ENCODE assay signal across 22 cellular contexts in genomic region chr12:14963520-14963919, GRCh38. TPM values are rescaled to one million over a fixed set of nuclear protein-coding genes. Genes with fewer than 3 reads are reported as not detected.
A peak's percentile ranks its signal among the peaks of the same experiment; 100 is the strongest.
DNase-seq lines count a peak whose midpoint lies in the region; ATAC-seq, FAIRE-seq and TF ChIP-seq lines count a peak whose summit lies in the region.
"Had no signal": no experiment of that assay in that cellular context is flagged by ENCODE, and none has a peak within 500 bp of the region (broad histone marks: within the 10 kb centered on the region; RNA-seq: fewer than 3 reads in every experiment).

No MANE protein-coding gene starts in this region.

- no peak overlapping the region for H3K9ac ChIP-seq in OCI-LY1 (ENCODE audit: low read length)
- no peak overlapping the region for H3K9ac ChIP-seq in GM12878 (ENCODE audit: control insufficient read depth, insufficient read depth, low read length)
- no peak overlapping the region for H3K9ac ChIP-seq in smooth muscle cell (ENCODE audit: low read depth)

- WGBS in GM12878 (ENCODE audit: insufficient coverage, insufficient replicate concordance, low lambda C conversion rate, missing lambda C conversion rate): 78% methylated on average over 7 of the region's 7 CpGs
- 95% methylated on average over 7 of the region's 7 CpGs for WGBS in smooth muscle cell (ENCODE audit: low lambda C conversion rate)

- H3K4me3 ChIP-seq in OCI-LY1 (ENCODE audit: low read depth, low read length, poor library complexity, severe bottlenecking) (no peak overlapping the region), GM12878 (no peak overlapping the region), smooth muscle cell (no peak overlapping the region), breast epithelium (no peak overlapping the region)
- H3K4me3 ChIP-seq: lower lobe of right lung, thyroid gland had no signal

- no peaks in the 10 kb centered on the region for H3K9me3 ChIP-seq in OCI-LY1 (ENCODE audit: low read length)
- H3K9me3 ChIP-seq in GM12878 (replicated peaks; ENCODE audit: control insufficient read depth, insufficient read depth, low read length): no peaks in the 10 kb centered on the region
- no peaks in the 10 kb centered on the region for H3K9me3 ChIP-seq in smooth muscle cell (replicated peaks; ENCODE audit: low read depth)
- H3K9me3 ChIP-seq in breast epithelium: no peaks in the 10 kb centered on the region
- H3K9me3 ChIP-seq: lower lobe of right lung, thyroid gland had no signal

- no peak for FAIRE-seq in GM12878 (lab: Jason Lieb, UNC)
- FAIRE-seq: endometrium had no signal

- H2AFZ ChIP-seq in OCI-LY1 (ENCODE audit: low read length) (no peak overlapping the region), GM12878 (ENCODE audit: control insufficient read depth, low read depth, low read length) (peak overlapping the region; percentile 43; the same call in 1 of the 2 replicates), smooth muscle cell (ENCODE audit: low read depth) (no peak overlapping the region)

- intact Hi-C loops in GM12878 (cut with micrococcal nuclease; ENCODE audit: unreplicated experiment) (no loop called here), breast epithelium (cut with DNase I; ENCODE audit: low total_unique reads) (no loop called here)

- TF ChIP-seq CTCF in OCI-LY1 (IDR thresholded peaks at IDR 0.05; ENCODE audit: low read length) (no peak), GM12878 (IDR thresholded peaks at IDR 0.05 in 2 of 3, conservative IDR thresholded peaks at IDR 0.05 in 1 of 3; ENCODE audit: control insufficient read depth in 2 of 3, extremely low read depth in 1 of 3, insufficient read depth in 1 of 3, low read depth in 3 of 3, low read length in 3 of 3) (no peak), smooth muscle cell (IDR thresholded peaks at IDR 0.05; ENCODE audit: borderline replicate concordance, insufficient read depth, poor library complexity, severe bottlenecking) (no peak), breast epithelium (IDR thresholded peaks at IDR 0.05) (no peak)

- H3K4me1 Mint-ChIP-seq in activated naive CD4-positive, alpha-beta T cell treated with anti-CD3 and anti-CD28 coated beads, Interleukin-2, amount 10 ng/mL, durations not matched to agents 7 days and 5 days: peaks cover 32% of the 10 kb centered on the region
- H3K4me1 Mint-ChIP-seq in stimulated activated naive CD8-positive, alpha-beta T cell treated with anti-CD3 and anti-CD28 coated beads, Interleukin-15, amount 100 ng/mL, for 72 hours: peaks cover 52% of the 10 kb centered on the region
- H3K4me1 Mint-ChIP-seq: nephron progenitor cell had no signal

- H3K9me3 Mint-ChIP-seq in activated naive CD4-positive, alpha-beta T cell treated with anti-CD3 and anti-CD28 coated beads, Interleukin-2, amount 10 ng/mL, durations not matched to agents 7 days and 5 days: no peaks in the 10 kb centered on the region
- H3K9me3 Mint-ChIP-seq in stimulated activated naive CD8-positive, alpha-beta T cell treated with anti-CD3 and anti-CD28 coated beads, Interleukin-15, amount 100 ng/mL, for 72 hours: no peaks in the 10 kb centered on the region
- H3K9me3 Mint-ChIP-seq: nephron progenitor cell had no signal

- ATAC-seq in GM12878: no peak
- ATAC-seq in stimulated activated naive CD8-positive, alpha-beta T cell treated with anti-CD3 and anti-CD28 coated beads, Interleukin-15, amount 100 ng/mL, for 72 hours: no peak
- no peak for ATAC-seq in GM18870 (IDR thresholded peaks at IDR 0.05; ENCODE audit: unreplicated experiment)
- ATAC-seq: lower lobe of right lung had no signal

- 0 out of 2 replicates have a peak, but pooled peaks cover 4% of the 10 kb centered on the region for H3F3A ChIP-seq in OCI-LY1 (ENCODE audit: insufficient read depth, low read length)
- no peaks in the 10 kb centered on the region for H3F3A ChIP-seq in smooth muscle cell (ENCODE audit: low read depth)

- TF ChIP-seq POLR2A in GM12878 (IDR thresholded peaks at IDR 0.05; ENCODE audit: low read depth, low read length) (no peak), breast epithelium (IDR thresholded peaks at IDR 0.05) (no peak)

- TF ChIP-seq EP300 in GM12878 (IDR thresholded peaks at IDR 0.05; ENCODE audit: borderline replicate concordance in 1 of 2, control insufficient read depth in 1 of 2, low read depth in 2 of 2, low read length in 2 of 2): no peak

- peak overlapping the region; percentile 97 for H3K27ac ChIP-seq in OCI-LY1 (ENCODE audit: low read depth, low read length, poor library complexity, severe bottlenecking)
- H3K27ac ChIP-seq in GM12878 (ENCODE audit: control insufficient read depth, insufficient read depth): no peak overlapping the region
- no peak overlapping the region for H3K27ac ChIP-seq in smooth muscle cell (ENCODE audit: low read depth)
- peak overlapping the region in 1 of 2 donors; percentile 35 for H3K27ac ChIP-seq in breast epithelium
- H3K27ac ChIP-seq: RWPE1 had no signal

- no peak for TF ChIP-seq RAD21 in GM12878 (IDR thresholded peaks at IDR 0.05; ENCODE audit: insufficient read depth, low read depth, low read length)

- peak overlapping the region; percentile 33 for H3K4me3 Mint-ChIP-seq in activated naive CD4-positive, alpha-beta T cell treated with anti-CD3 and anti-CD28 coated beads, Interleukin-2, amount 10 ng/mL, durations not matched to agents 7 days and 5 days
- peak overlapping the region; percentile 44 to 69 for H3K4me3 Mint-ChIP-seq in stimulated activated naive CD8-positive, alpha-beta T cell treated with anti-CD3 and anti-CD28 coated beads, Interleukin-15, amount 100 ng/mL, for 72 hours
- H3K4me3 Mint-ChIP-seq: nephron progenitor cell had no signal

- peaks cover 16% of the 10 kb centered on the region; the same call in 1 of the 2 replicates for H3K36me3 ChIP-seq in OCI-LY1 (ENCODE audit: insufficient read depth, low read length)
- H3K36me3 ChIP-seq in GM12878 (ENCODE audit: control insufficient read depth in 2 of 2, insufficient read depth in 2 of 2, low read length in 1 of 2): no peaks in the 10 kb centered on the region
- no peaks in the 10 kb centered on the region for H3K36me3 ChIP-seq in smooth muscle cell (ENCODE audit: low read depth)
- no peaks in the 10 kb centered on the region for H3K36me3 ChIP-seq in breast epithelium
- H3K36me3 ChIP-seq: lower lobe of right lung, thyroid gland had no signal

- H3K9me2 ChIP-seq in OCI-LY1 (ENCODE audit: low read depth, low read length): no peaks in the 10 kb centered on the region

- SMC1A ChIA-PET in GM12878 (lab: Charles Lee; ENCODE audit: uncharacterized antibody, unreplicated experiment): interaction anchor here (0.6 to 3.3 kb wide), 3 partner anchors 17 to 32 kb away, joined by 4 to 14 read pairs (median 5); no protein-coding TSS in a partner anchor

- H3K36me3 Mint-ChIP-seq in activated naive CD4-positive, alpha-beta T cell treated with anti-CD3 and anti-CD28 coated beads, Interleukin-2, amount 10 ng/mL, durations not matched to agents 7 days and 5 days: peaks cover 32% of the 10 kb centered on the region

- H3K4me2 ChIP-seq in OCI-LY1 (ENCODE audit: low read length) (no peak overlapping the region; the same call in 1 of the 2 replicates), GM12878 (ENCODE audit: control insufficient read depth, insufficient read depth) (no peak overlapping the region), smooth muscle cell (no peak overlapping the region)

- no peaks in the 10 kb centered on the region for H3K27me3 Mint-ChIP-seq in activated naive CD4-positive, alpha-beta T cell treated with anti-CD3 and anti-CD28 coated beads, Interleukin-2, amount 10 ng/mL, durations not matched to agents 7 days and 5 days
- H3K27me3 Mint-ChIP-seq in stimulated activated naive CD8-positive, alpha-beta T cell treated with anti-CD3 and anti-CD28 coated beads, Interleukin-15, amount 100 ng/mL, for 72 hours: no peaks in the 10 kb centered on the region

- in situ Hi-C loops in GM12878 (cut with MboI): loop anchor here (25.0 kb wide), 1 partner anchor 576 kb away; no protein-coding TSS in a partner anchor

- CTCF ChIA-PET in activated naive CD4-positive, alpha-beta T cell treated with anti-CD3 and anti-CD28 coated beads, Interleukin-2, amount 10 ng/mL, durations not matched to agents 7 days and 5 days (lab: Charles Lee): no interaction called here
- CTCF ChIA-PET in GM12878 (lab: Yijun Ruan, JAX): interaction anchor here (2.3 to 2.6 kb wide), 2 partner anchors 15 to 32 kb away, joined by 6 to 7 read pairs; no protein-coding TSS in a partner anchor

- no peaks in the 10 kb centered on the region for H3K27me3 ChIP-seq in OCI-LY1 (ENCODE audit: insufficient read depth, low read length)
- H3K27me3 ChIP-seq in GM12878 (replicated peaks in 1 of 2; ENCODE audit: control insufficient read depth in 2 of 2, insufficient read depth in 2 of 2, low read length in 1 of 2): no peaks in the 10 kb centered on the region
- no peaks in the 10 kb centered on the region for H3K27me3 ChIP-seq in smooth muscle cell (ENCODE audit: low read depth)
- H3K27me3 ChIP-seq in breast epithelium: no peaks in the 10 kb centered on the region
- H3K27me3 ChIP-seq: thyroid gland had no signal

- H4K20me1 ChIP-seq in OCI-LY1 (ENCODE audit: insufficient read depth, low read length) (no peaks in the 10 kb centered on the region), GM12878 (ENCODE audit: control insufficient read depth, insufficient read depth) (no peaks in the 10 kb centered on the region), smooth muscle cell (ENCODE audit: low read depth) (no peaks in the 10 kb centered on the region)

- H3K79me2 ChIP-seq in OCI-LY1 (ENCODE audit: insufficient read depth, low read length) (peaks cover 28% of the 10 kb centered on the region), GM12878 (ENCODE audit: control insufficient read depth, insufficient read depth, low read length) (peaks cover 44% of the 10 kb centered on the region), smooth muscle cell (ENCODE audit: low read depth) (no peaks in the 10 kb centered on the region)

- no TSS peak for BruUV-seq in GM12878 (replicated peaks; lab: Mats Ljungman, UMichigan)

- POLR2A ChIA-PET in GM12878 (lab: Charles Lee): no interaction called here

- RAD21 ChIA-PET in GM12878 (lab: Charles Lee; ENCODE audit: unreplicated experiment): interaction anchor here (1.0 to 4.7 kb wide), 2 partner anchors 11 to 23 kb away, joined by 3 to 25 read pairs; no protein-coding TSS in a partner anchor

- peaks cover 39% of the 10 kb centered on the region for H3K4me1 ChIP-seq in OCI-LY1 (ENCODE audit: insufficient read depth, low read length, severe bottlenecking)
- no peaks in the 10 kb centered on the region; the same call in none of the 2 replicates for H3K4me1 ChIP-seq in GM12878 (ENCODE audit: control insufficient read depth, insufficient read depth, low read length)
- peaks cover 3% of the 10 kb centered on the region for H3K4me1 ChIP-seq in smooth muscle cell (ENCODE audit: low read depth)
- no peaks in the 10 kb centered on the region for H3K4me1 ChIP-seq in breast epithelium

- peak overlapping the region; percentile 99 for H3K27ac Mint-ChIP-seq in activated naive CD4-positive, alpha-beta T cell treated with anti-CD3 and anti-CD28 coated beads, Interleukin-2, amount 10 ng/mL, durations not matched to agents 7 days and 5 days
- peak overlapping the region; percentile 16 to 92 for H3K27ac Mint-ChIP-seq in stimulated activated naive CD8-positive, alpha-beta T cell treated with anti-CD3 and anti-CD28 coated beads, Interleukin-15, amount 100 ng/mL, for 72 hours
- H3K27ac Mint-ChIP-seq: nephron progenitor cell had no signal

- no peak for DNase-seq in activated naive CD4-positive, alpha-beta T cell treated with anti-CD3 and anti-CD28 coated beads, Interleukin-2, amount 10 ng/mL, durations not matched to agents 7 days and 5 days
- DNase-seq in activated naive CD4-positive, alpha-beta T cell (lab: John Stamatoyannopoulos, UW): no peak
- DNase-seq in GM12878 (ENCODE audit: low read depth, low spot score) (no peak), smooth muscle cell (lab: John Stamatoyannopoulos, UW; ENCODE audit: unreplicated experiment) (no peak), breast epithelium (ENCODE audit: low spot score in 2 of 2) (no peak)
- no peak for DNase-seq in stimulated activated naive CD8-positive, alpha-beta T cell treated with anti-CD3 and anti-CD28 coated beads, Interleukin-15, amount 100 ng/mL, for 72 hours
- DNase-seq: activated CD4-positive, alpha-beta T cell treated with anti-CD3 and anti-CD28 coated beads, Interleukin-2, amount 50 U/mL, for 4 hours; central memory CD4-positive, alpha-beta T cell; DMS53; foreskin fibroblast; lower lobe of right lung; NCI-H2081 treated with DMSO at 0.1 percent for 48 hours; NCI-H748 treated with DMSO at 0.1 percent for 48 hours; nephron progenitor cell; retina; thyroid gland had no signal

RNA-seq across cellular contexts. Expression of gene ARHGDIB, which starts 2.1 kb away (rescaled TPM):
- 164 and 166 TPM in 2 replicates for total RNA-seq in GM12878 (2013; cell fraction: nucleolus; rRNA removed)
- total RNA-seq in GM12878 (2014; rRNA removed) (916 and 989 TPM in 2 replicates), GM12878 (2014; rRNA removed; fragmentation: Illumina TruSeq; extraction: Trizol) (1,126 and 1,183 TPM in 2 replicates), GM12878 (2021) (793 and 796 TPM in 2 replicates), smooth muscle cell (31.5 and 36.4 TPM in 2 replicates), breast epithelium (100 to 1,000 TPM; 159 to 222 (median 168) TPM)
- 886 TPM for polyA plus RNA-seq in GM12878 (2011; ENCODE audit: low read depth)
- polyA plus RNA-seq in GM12878 (2011; rRNA removed) (1,451 and 1,700 TPM in 2 replicates), GM12878 (2014; fragmentation: Illumina TruSeq; extraction: Trizol) (2,158 and 2,397 TPM in 2 replicates), GM12878 (2014; fragmentation: Nextera tagmentation; extraction: Ambion mirVana) (1,000 to 10,000 TPM; 2,339 to 2,849 TPM), GM12878 (2014; rRNA removed) (954 and 1,483 TPM in 2 replicates), GM12878 (2016; fragmentation: Nextera tagmentation; extraction: Ambion mirVana) (1,000 to 10,000 TPM; 1,165 to 1,209 TPM), smooth muscle cell (35.8 and 39.2 TPM in 2 replicates)
- polyA plus RNA-seq in GM12878 (2011; cell fraction: cytosol; rRNA removed): 1,936 and 2,352 TPM in 2 replicates
- 633 and 740 TPM in 2 replicates for polyA plus RNA-seq in GM12878 (2011; cell fraction: nucleus; rRNA removed)
- 908 and 964 TPM in 2 replicates for polyA plus RNA-seq in GM12878 (2012)
- 1,338 and 1,379 TPM in 2 replicates for polyA minus RNA-seq in GM12878 (2011; rRNA and poly(A)+ RNA removed)
- polyA minus RNA-seq in GM12878 (2011; cell fraction: cytosol; rRNA and poly(A)+ RNA removed): 231 and 269 TPM in 2 replicates
- polyA minus RNA-seq in GM12878 (2011; cell fraction: nucleus; rRNA and poly(A)+ RNA removed): 159 and 240 TPM in 2 replicates

RNA-seq across cellular contexts. Expression of gene PDE6H, which starts 9.3 kb away (rescaled TPM):
- not detected in 2 replicates for total RNA-seq in GM12878 (2013; cell fraction: nucleolus; rRNA removed)
- total RNA-seq in GM12878 (2014; rRNA removed): 0.33 TPM in 1 of 2 replicates, not detected in the other
- total RNA-seq in GM12878 (2014; rRNA removed; fragmentation: Illumina TruSeq; extraction: Trizol): not detected in 2 replicates
- not detected in 2 replicates for total RNA-seq in GM12878 (2021)
- not detected for polyA plus RNA-seq in GM12878 (2011; ENCODE audit: low read depth)
- polyA plus RNA-seq in GM12878 (2011; rRNA removed): 0.16 and 0.29 TPM in 2 replicates
- polyA plus RNA-seq in GM12878 (2011; cell fraction: cytosol; rRNA removed): not detected in 2 replicates
- 0.20 and 0.34 TPM in 2 replicates for polyA plus RNA-seq in GM12878 (2011; cell fraction: nucleus; rRNA removed)
- not detected in 2 replicates for polyA plus RNA-seq in GM12878 (2012)
- not detected in 2 replicates for polyA plus RNA-seq in GM12878 (2014; fragmentation: Illumina TruSeq; extraction: Trizol)
- not detected for polyA plus RNA-seq in GM12878 (2014; fragmentation: Nextera tagmentation; extraction: Ambion mirVana)
- polyA plus RNA-seq in GM12878 (2014; rRNA removed): not detected in 2 replicates
- polyA plus RNA-seq in GM12878 (2016; fragmentation: Nextera tagmentation; extraction: Ambion mirVana): not detected
- polyA minus RNA-seq in GM12878 (2011; rRNA and poly(A)+ RNA removed): not detected in 2 replicates
- not detected in 2 replicates for polyA minus RNA-seq in GM12878 (2011; cell fraction: cytosol; rRNA and poly(A)+ RNA removed)
- polyA minus RNA-seq in GM12878 (2011; cell fraction: nucleus; rRNA and poly(A)+ RNA removed): not detected in 2 replicates
- total RNA-seq in smooth muscle cell: not detected in 2 replicates
- polyA plus RNA-seq in smooth muscle cell: not detected in 2 replicates
- total RNA-seq in breast epithelium: not detected
- total RNA-seq: H4, HT-29, thyroid gland had no signal

RNA-seq across cellular contexts. Expression of gene ERP27, which starts 25.2 kb away (rescaled TPM):
- total RNA-seq in GM12878 (2013; cell fraction: nucleolus; rRNA removed): 6.5 and 6.7 TPM in 2 replicates
- 1.0 and 1.6 TPM in 2 replicates for total RNA-seq in GM12878 (2014; rRNA removed)
- 1.5 and 1.8 TPM in 2 replicates for total RNA-seq in GM12878 (2014; rRNA removed; fragmentation: Illumina TruSeq; extraction: Trizol)
- 0.93 and 1.1 TPM in 2 replicates for total RNA-seq in GM12878 (2021)
- 0.96 TPM for polyA plus RNA-seq in GM12878 (2011; ENCODE audit: low read depth)
- polyA plus RNA-seq in GM12878 (2011; rRNA removed): 2.0 and 2.1 TPM in 2 replicates
- polyA plus RNA-seq in GM12878 (2011; cell fraction: cytosol; rRNA removed): 0.55 and 0.64 TPM in 2 replicates
- polyA plus RNA-seq in GM12878 (2011; cell fraction: nucleus; rRNA removed): 2.3 and 2.5 TPM in 2 replicates
- polyA plus RNA-seq in GM12878 (2012): 1.1 and 1.4 TPM in 2 replicates
- polyA plus RNA-seq in GM12878 (2014; fragmentation: Illumina TruSeq; extraction: Trizol): 1.5 and 2.4 TPM in 2 replicates
- polyA plus RNA-seq in GM12878 (2014; fragmentation: Nextera tagmentation; extraction: Ambion mirVana): 1 to 10 TPM in 1 of 2 experiments, under 1 TPM in 1; 0.91 to 1.3 TPM
- polyA plus RNA-seq in GM12878 (2014; rRNA removed): 0.90 and 1.5 TPM in 2 replicates
- 1 to 10 TPM in 1 of 2 experiments, under 1 TPM in 1; 0.95 to 1.7 TPM for polyA plus RNA-seq in GM12878 (2016; fragmentation: Nextera tagmentation; extraction: Ambion mirVana)
- polyA minus RNA-seq in GM12878 (2011; rRNA and poly(A)+ RNA removed): 2.0 and 2.4 TPM in 2 replicates
- not detected in 2 replicates for polyA minus RNA-seq in GM12878 (2011; cell fraction: cytosol; rRNA and poly(A)+ RNA removed)
- polyA minus RNA-seq in GM12878 (2011; cell fraction: nucleus; rRNA and poly(A)+ RNA removed): 3.3 and 7.4 TPM in 2 replicates
- total RNA-seq in smooth muscle cell: 3.9 and 7.8 TPM in 2 replicates
- 2.7 and 12.3 TPM in 2 replicates for polyA plus RNA-seq in smooth muscle cell
- total RNA-seq in breast epithelium: 1 to 10 TPM in 2 of 3 donors, under 1 TPM in 1; 0.96 to 8.5 (median 7.8) TPM
- total RNA-seq: H4 had no signal
